8 cellular contexts compared by ENCODE assay signal in genomic region chr1:197903196-197903514, GRCh38. TPM values are rescaled to one million over a fixed set of nuclear protein-coding genes. Genes with fewer than 3 reads are reported as not detected.
DNase-seq lines count a peak whose midpoint lies in the region; ATAC-seq and TF ChIP-seq lines count a peak whose summit lies in the region.

No MANE protein-coding gene starts in this region.

- H4K20me1 ChIP-seq in H9 (ENCODE audit: control insufficient read depth, insufficient read depth, insufficient read length): no peaks in the 10 kb centered on the region
- H4K20me1 ChIP-seq in hepatocyte (ENCODE audit: insufficient read depth, poor library complexity, severe bottlenecking): no peaks in the 10 kb centered on the region

- TF ChIP-seq CTCF in H9 (conservative IDR thresholded peaks at IDR 0.05): no peak
- TF ChIP-seq CTCF in activated B cell treated with CpG ODN at 0.5 μM for 24 hours (IDR thresholded peaks at IDR 0.05): no peak
- TF ChIP-seq CTCF in hepatocyte (IDR thresholded peaks at IDR 0.05; ENCODE audit: poor library complexity): no peak

- H3K4me3 ChIP-seq in hepatocyte (peak overlapping the region; percentile 48), skeletal muscle tissue (ENCODE audit: low read length in 3 of 3) (peak overlapping the region; percentile 86 to 89 (median 89))

- H3K36me3 Mint-ChIP-seq in H9 (ENCODE audit: insufficient read depth in 1 of 3, low read depth in 3 of 3): no peaks in the 10 kb centered on the region
- peaks cover 2% of the 10 kb centered on the region for H3K36me3 Mint-ChIP-seq in activated B cell treated with CpG ODN at 0.5 μM for 24 hours (ENCODE audit: low read depth)

- H2AFZ ChIP-seq in H9 (ENCODE audit: low read length): no peak overlapping the region
- H2AFZ ChIP-seq in hepatocyte: peak overlapping the region; percentile 90

- H2BK120ac ChIP-seq in H9 (ENCODE audit: low read depth, low read length, poor library complexity, severe bottlenecking): no peak overlapping the region

- H3K9me2 ChIP-seq in hepatocyte (replicated peaks; ENCODE audit: insufficient read depth): no peaks in the 10 kb centered on the region

- H3K27ac ChIP-seq in H9 (ENCODE audit: insufficient read length, low read depth, low read length): no peak overlapping the region
- H3K27ac ChIP-seq in hepatocyte: no peak overlapping the region
- H3K27ac ChIP-seq in skeletal muscle tissue (ENCODE audit: low read depth, low read length): peak overlapping the region; percentile 83

- no peak overlapping the region for H3K18ac ChIP-seq in H9 (ENCODE audit: insufficient read length, low read depth, low read length)

- H3K4me1 Mint-ChIP-seq in H9 (peaks cover 18 to 22% of the 10 kb centered on the region in 2 experiments), activated B cell treated with CpG ODN at 0.5 μM for 24 hours (peaks cover 14% of the 10 kb centered on the region)

- H3K9me3 ChIP-seq in H9 (ENCODE audit: control insufficient read depth, low read depth, low read length) (no peaks in the 10 kb centered on the region), hepatocyte (ENCODE audit: low read depth) (no peaks in the 10 kb centered on the region), skeletal muscle tissue (ENCODE audit: control insufficient read depth in 3 of 3, low read length in 3 of 3) (no peaks in the 10 kb centered on the region)

- no peak overlapping the region for H2BK5ac ChIP-seq in H9 (ENCODE audit: insufficient read length, low read length)

- no peak for DNase-seq in H9
- DNase-seq in activated B cell treated with CpG ODN at 0.5 μM for 24 hours: no peak
- DNase-seq in hepatocyte (ENCODE audit: low spot score): no peak
- no peak for DNase-seq in GOT3 (lab: John Stamatoyannopoulos, UW)
- no peak for DNase-seq in T1000 (lab: John Stamatoyannopoulos, UW)

- no peaks in the 10 kb centered on the region for H3K79me1 ChIP-seq in H9 (ENCODE audit: insufficient read depth, low read depth, low read length, poor library complexity, severe bottlenecking)

- H3K4me3 Mint-ChIP-seq in H9: peak overlapping the region; percentile 79 to 87
- peak overlapping the region; percentile 90 for H3K4me3 Mint-ChIP-seq in activated B cell treated with CpG ODN at 0.5 μM for 24 hours

- no peak overlapping the region for H2AK5ac ChIP-seq in H9 (ENCODE audit: insufficient read length, low read length)

- H3K9ac ChIP-seq in H9 (ENCODE audit: extremely low read depth, insufficient read length, low read length) (peak overlapping the region; percentile 1), skeletal muscle tissue (ENCODE audit: low read depth in 1 of 3, low read length in 3 of 3) (peak overlapping the region; percentile 86 to 98 (median 92))

- no CpG with 5 or more reads among the region's 3 CpGs for WGBS in H9 (ENCODE audit: extremely low coverage, insufficient read length, low lambda C conversion rate)
- WGBS in hepatocyte (ENCODE audit: low lambda C conversion rate, missing lambda C conversion rate): 21% methylated on average over 3 of the region's 3 CpGs

- H4K91ac ChIP-seq in H9 (ENCODE audit: insufficient read length, low read depth, low read length): no peak overlapping the region

- H3K79me2 ChIP-seq in H9 (ENCODE audit: insufficient read depth, low read length) (no peaks in the 10 kb centered on the region), hepatocyte (no peaks in the 10 kb centered on the region)

- no peak overlapping the region for H3K56ac ChIP-seq in H9 (ENCODE audit: insufficient read length, low read depth, low read length)

- H2BK20ac ChIP-seq in H9 (ENCODE audit: low read depth, low read length, poor library complexity, severe bottlenecking): no peak overlapping the region

- H3K27ac Mint-ChIP-seq in H9 (peak overlapping the region in 1 of 3 experiments; percentile 41; a peak in 1 of 7 replicates), activated B cell treated with CpG ODN at 0.5 μM for 24 hours (peak overlapping the region; percentile 67)

- ATAC-seq in activated B cell treated with CpG ODN at 0.5 μM for 24 hours (ENCODE audit: low read depth): no peak
- no peak for ATAC-seq in activated CD4-positive, CD25-positive, alpha-beta regulatory T cell treated with anti-CD3 and anti-CD28 coated beads, Interleukin-2, amount 50 U/mL, for 24 hours
- ATAC-seq in GM21825 (IDR thresholded peaks at IDR 0.05; ENCODE audit: unreplicated experiment): no peak

- H3K4me2 ChIP-seq in H9 (ENCODE audit: insufficient read depth, insufficient read length, low read length) (peak overlapping the region; percentile 88), hepatocyte (peak overlapping the region; percentile 81)

- no peak overlapping the region; the same call in 1 of the 2 replicates for H3K14ac ChIP-seq in H9 (ENCODE audit: insufficient read depth, low read length)

- H3K9me3 Mint-ChIP-seq in H9 (peaks cover 0 to 4% of the 10 kb centered on the region in 2 experiments; a peak in 1 of 5 replicates), activated B cell treated with CpG ODN at 0.5 μM for 24 hours (no peaks in the 10 kb centered on the region)

- intact Hi-C loops in activated B cell treated with CpG ODN at 0.5 μM for 24 hours (cut with micrococcal nuclease): loop anchor here (1.0 to 5.0 kb wide), 3 partner anchors 8 to 694 kb away; partner anchors contain the start of gene NEK7

- H3K36me3 ChIP-seq in hepatocyte (replicated peaks; ENCODE audit: insufficient read depth, low read depth): no peaks in the 10 kb centered on the region
- no peaks in the 10 kb centered on the region for H3K36me3 ChIP-seq in skeletal muscle tissue (ENCODE audit: control insufficient read depth in 3 of 3, insufficient read depth in 3 of 3, low read length in 3 of 3)

- no peak overlapping the region for H2BK12ac ChIP-seq in H9 (ENCODE audit: insufficient read length, low read depth, low read length)

- H3T11ph ChIP-seq in H9 (ENCODE audit: low read length): no peak overlapping the region

- H4K5ac ChIP-seq in H9 (ENCODE audit: insufficient read length, low read depth, low read length): no peak overlapping the region

- no peak overlapping the region for H3K4ac ChIP-seq in H9 (ENCODE audit: low read depth, low read length)

- H4K8ac ChIP-seq in H9 (replicated peaks; ENCODE audit: insufficient read length, low read depth, low read length): no peak overlapping the region

- peaks cover 8% of the 10 kb centered on the region for H3K23me2 ChIP-seq in H9 (ENCODE audit: insufficient read length, low read depth, low read length, poor library complexity, severe bottlenecking)

- H3K27me3 ChIP-seq in H9 (ENCODE audit: insufficient read depth, low read length) (peaks cover 43% of the 10 kb centered on the region), hepatocyte (peaks cover 46% of the 10 kb centered on the region), skeletal muscle tissue (ENCODE audit: control insufficient read depth in 3 of 3, insufficient read depth in 3 of 3, low read length in 3 of 3) (peaks cover 7 to 21% (median 9%) of the 10 kb centered on the region in 3 donors)

- POLR2A ChIA-PET in activated B cell treated with CpG ODN at 0.5 μM for 24 hours (lab: Charles Lee): interaction anchor here (0.6 to 2.2 kb wide), 4 partner anchors 10 to 372 kb away, joined by 3 to 7 read pairs (median 4); partner anchors contain the start of gene DENND1B

- no peaks in the 10 kb centered on the region; the same call in 1 of the 2 replicates for H3K4me1 ChIP-seq in H9 (ENCODE audit: insufficient read depth, low read length)
- H3K4me1 ChIP-seq in hepatocyte (ENCODE audit: insufficient read depth): no peaks in the 10 kb centered on the region
- peaks cover 0 to 11% (median 7%) of the 10 kb centered on the region in 3 donors for H3K4me1 ChIP-seq in skeletal muscle tissue (ENCODE audit: control insufficient read depth in 3 of 3, insufficient read depth in 3 of 3, low read length in 3 of 3)

- H3K27me3 Mint-ChIP-seq in H9 (ENCODE audit: low read depth): peaks cover 67% of the 10 kb centered on the region
- peaks cover 42% of the 10 kb centered on the region for H3K27me3 Mint-ChIP-seq in activated B cell treated with CpG ODN at 0.5 μM for 24 hours

- CTCF ChIA-PET in activated B cell treated with CpG ODN at 0.5 μM for 24 hours (lab: Charles Lee): interaction anchor here (0.9 to 1.5 kb wide), 6 partner anchors 21 to 381 kb away, joined by 3 to 5 read pairs (median 4); no protein-coding TSS in a partner anchor

- no peak overlapping the region for H3K23ac ChIP-seq in H9 (ENCODE audit: insufficient read length, low read depth, low read length)

- H2BK15ac ChIP-seq in H9 (ENCODE audit: low read depth, low read length): no peak overlapping the region

RNA-seq across cellular contexts. Expression of gene C1orf53, which starts 0.7 kb away (rescaled TPM):
- total RNA-seq in H9 (2021) (0.99 and 1.4 TPM in 2 replicates), activated B cell treated with CpG ODN at 0.5 μM for 24 hours (0.81 and 1.2 TPM in 2 replicates), hepatocyte (9.0 and 25.3 TPM in 2 replicates), skeletal muscle tissue (not detected)
- 14.4 and 15.7 TPM in 2 replicates for polyA plus RNA-seq in hepatocyte

RNA-seq across cellular contexts. Expression of gene LHX9, which starts 14.0 kb away (rescaled TPM):
- total RNA-seq in H9 (2021): not detected in 2 replicates
- not detected in 2 replicates for total RNA-seq in activated B cell treated with CpG ODN at 0.5 μM for 24 hours
- not detected in 2 replicates for total RNA-seq in hepatocyte
- 0.34 TPM in 1 of 2 replicates, not detected in the other for polyA plus RNA-seq in hepatocyte
- total RNA-seq in skeletal muscle tissue: 0.52 TPM
